19 cellular contexts compared by ENCODE assay signal in genomic region chr1:77661696-77662095, GRCh38.
"Had no signal": no experiment of that assay in that cellular context is flagged by ENCODE, and none has a peak within 500 bp of the region (broad histone marks: within the 10 kb centered on the region; RNA-seq: fewer than 3 reads in every experiment).

No MANE protein-coding gene starts in this region.

- H3K4me3 Mint-ChIP-seq: naive thymus-derived CD8-positive, alpha-beta T cell; neural crest cell; stimulated activated naive B cell treated with anti-CD40 and anti-IgM and Interleukin-4, amounts not matched to agents 10 μg/mL and 1 μg/mL and 100 μg/mL, for 72 hours; type B pancreatic cell had no signal

- H3K27ac Mint-ChIP-seq: type B pancreatic cell had no signal

- H3K27me3 ChIP-seq: foreskin keratinocyte, hepatocyte, right atrium auricular region, sigmoid colon, stomach had no signal

- H3K4me3 ChIP-seq: hepatocyte, mucosa of descending colon, right atrium auricular region, sigmoid colon, skin epidermis, stomach, thoracic aorta had no signal

- H3K27ac ChIP-seq: foreskin keratinocyte, hepatocyte, right atrium auricular region, sigmoid colon, skin epidermis, stomach, thoracic aorta had no signal

- H3K9me3 ChIP-seq: mucosa of descending colon, right atrium auricular region, sigmoid colon, stomach, thoracic aorta had no signal

- H3K9me3 Mint-ChIP-seq: neural crest cell; stimulated activated naive B cell treated with anti-CD40 and anti-IgM and Interleukin-4, amounts not matched to agents 10 μg/mL and 1 μg/mL and 100 μg/mL, for 72 hours; type B pancreatic cell had no signal

- DNase-seq: dermis blood vessel endothelial cell; foreskin keratinocyte; head of caudate nucleus; left colon; mucosa of descending colon; naive thymus-derived CD8-positive, alpha-beta T cell; posterior cingulate gyrus; sigmoid colon; stimulated activated CD4-positive, alpha-beta T cell treated with anti-CD3 and anti-CD28 coated beads, Interleukin-2, amount 100 ng/mL, for 24 hours; stimulated activated CD4-positive, alpha-beta T cell treated with anti-CD3 and anti-CD28 coated beads, Interleukin-4, amount 100 ng/mL, for 4 hours; stimulated activated naive B cell treated with anti-CD40 and anti-IgM and Interleukin-4, amounts not matched to agents 10 μg/mL and 1 μg/mL and 100 μg/mL, for 72 hours; stomach; substantia nigra had no signal

- H3K27me3 Mint-ChIP-seq: naive thymus-derived CD8-positive, alpha-beta T cell; stimulated activated naive B cell treated with anti-CD40 and anti-IgM and Interleukin-4, amounts not matched to agents 10 μg/mL and 1 μg/mL and 100 μg/mL, for 72 hours; type B pancreatic cell had no signal

- ATAC-seq: foreskin keratinocyte; left colon; mucosa of descending colon; naive thymus-derived CD8-positive, alpha-beta T cell; stimulated activated naive B cell treated with anti-CD40 and anti-IgM and Interleukin-4, amounts not matched to agents 10 μg/mL and 1 μg/mL and 100 μg/mL, for 72 hours had no signal

- H3K4me1 Mint-ChIP-seq: neural crest cell had no signal

- H3K36me3 ChIP-seq: right atrium auricular region, sigmoid colon, stomach, thoracic aorta had no signal
